2 cellular contexts compared by ENCODE assay signal in the genomic region with DNA sequence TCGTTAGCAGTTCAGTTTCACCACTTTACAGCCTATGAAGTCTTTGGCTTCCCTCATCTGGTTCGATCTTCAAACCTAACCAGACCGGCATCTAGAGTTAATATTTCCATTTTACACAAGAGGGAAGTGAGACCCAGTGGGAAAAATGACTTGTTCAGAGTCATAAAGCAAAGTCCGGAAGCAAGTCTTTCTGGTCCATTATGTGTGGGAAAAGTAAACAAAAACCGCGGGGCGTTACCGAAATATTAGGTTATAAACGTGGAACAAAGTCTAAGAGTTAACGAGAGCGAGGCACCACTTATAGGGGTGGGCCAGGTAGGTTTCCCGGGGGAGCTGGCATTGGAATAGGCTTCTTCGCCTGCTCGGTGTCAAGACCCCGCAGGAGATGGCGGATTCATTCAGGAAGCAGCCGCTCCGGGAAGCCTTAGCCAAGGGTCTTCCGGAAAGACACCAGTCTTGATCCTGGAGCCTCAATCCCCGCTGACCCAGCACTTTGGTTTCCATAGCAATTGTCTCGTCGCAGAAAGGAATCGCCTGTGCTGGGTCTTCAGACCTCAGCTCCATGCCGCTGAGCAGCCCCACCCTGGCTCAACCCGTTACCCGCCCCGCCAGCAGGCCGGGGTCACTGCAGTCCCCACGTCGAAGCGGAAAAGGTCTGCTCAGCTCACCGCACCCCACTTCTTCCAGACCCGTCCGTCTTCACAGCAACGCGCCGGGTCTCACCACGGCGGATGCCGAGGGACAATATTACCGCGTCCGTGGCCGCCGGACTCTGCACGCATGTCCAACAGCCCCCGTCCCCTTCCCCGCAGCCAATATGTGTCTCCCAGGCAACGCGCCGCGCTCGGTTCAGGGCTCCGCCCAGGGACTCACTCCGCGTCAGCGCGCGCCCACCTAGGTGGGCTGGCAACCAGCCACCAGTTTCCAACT.
TF ChIP-seq lines count a peak whose summit lies in the region.

A gene (plus strand): TSS at position 872 of the 930 bp plus-strand sequence. CDS start 82 bp downstream, outside the sequence.

TF ChIP-seq in WTC11, 78 proteins besides CTCF, POLR2A, EP300 and RAD21 (continued from another document):
- TF ChIP-seq, protein P1, sequence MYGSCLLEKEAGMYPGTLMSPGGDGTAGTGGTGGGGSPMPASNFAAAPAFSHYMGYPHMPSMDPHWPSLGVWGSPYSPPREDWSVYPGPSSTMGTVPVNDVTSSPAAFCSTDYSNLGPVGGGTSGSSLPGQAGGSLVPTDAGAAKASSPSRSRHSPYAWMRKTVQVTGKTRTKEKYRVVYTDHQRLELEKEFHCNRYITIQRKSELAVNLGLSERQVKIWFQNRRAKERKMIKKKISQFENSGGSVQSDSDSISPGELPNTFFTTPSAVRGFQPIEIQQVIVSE (CRISPR knock-in tag; IDR thresholded peaks at IDR 0.05; ENCODE audit: borderline replicate concordance), result no peak
- TF ChIP-seq CBFB (CRISPR knock-in tag; IDR thresholded peaks at IDR 0.05; ENCODE audit: low read depth) (no peak), ZNF138 (CRISPR knock-in tag; conservative IDR thresholded peaks at IDR 0.05) (no peak), JUN (CRISPR knock-in tag; IDR thresholded peaks at IDR 0.05) (no peak), SMAD3 (CRISPR knock-in tag; IDR thresholded peaks at IDR 0.05; ENCODE audit: borderline replicate concordance) (0 out of 2 replicates have a peak, but pooled peaks have one; percentile 66), NFATC4 (CRISPR knock-in tag; IDR thresholded peaks at IDR 0.05) (no peak), EMX1 (CRISPR knock-in tag; IDR thresholded peaks at IDR 0.05) (no peak), RELA (CRISPR knock-in tag; IDR thresholded peaks at IDR 0.05; ENCODE audit: borderline replicate concordance) (no peak)
- TF ChIP-seq, protein P2, sequence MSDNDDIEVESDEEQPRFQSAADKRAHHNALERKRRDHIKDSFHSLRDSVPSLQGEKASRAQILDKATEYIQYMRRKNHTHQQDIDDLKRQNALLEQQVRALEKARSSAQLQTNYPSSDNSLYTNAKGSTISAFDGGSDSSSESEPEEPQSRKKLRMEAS (CRISPR knock-in tag; IDR thresholded peaks at IDR 0.05), result 0 out of 2 replicates have a peak, but pooled peaks have one; percentile 4
- TF ChIP-seq, protein P3, sequence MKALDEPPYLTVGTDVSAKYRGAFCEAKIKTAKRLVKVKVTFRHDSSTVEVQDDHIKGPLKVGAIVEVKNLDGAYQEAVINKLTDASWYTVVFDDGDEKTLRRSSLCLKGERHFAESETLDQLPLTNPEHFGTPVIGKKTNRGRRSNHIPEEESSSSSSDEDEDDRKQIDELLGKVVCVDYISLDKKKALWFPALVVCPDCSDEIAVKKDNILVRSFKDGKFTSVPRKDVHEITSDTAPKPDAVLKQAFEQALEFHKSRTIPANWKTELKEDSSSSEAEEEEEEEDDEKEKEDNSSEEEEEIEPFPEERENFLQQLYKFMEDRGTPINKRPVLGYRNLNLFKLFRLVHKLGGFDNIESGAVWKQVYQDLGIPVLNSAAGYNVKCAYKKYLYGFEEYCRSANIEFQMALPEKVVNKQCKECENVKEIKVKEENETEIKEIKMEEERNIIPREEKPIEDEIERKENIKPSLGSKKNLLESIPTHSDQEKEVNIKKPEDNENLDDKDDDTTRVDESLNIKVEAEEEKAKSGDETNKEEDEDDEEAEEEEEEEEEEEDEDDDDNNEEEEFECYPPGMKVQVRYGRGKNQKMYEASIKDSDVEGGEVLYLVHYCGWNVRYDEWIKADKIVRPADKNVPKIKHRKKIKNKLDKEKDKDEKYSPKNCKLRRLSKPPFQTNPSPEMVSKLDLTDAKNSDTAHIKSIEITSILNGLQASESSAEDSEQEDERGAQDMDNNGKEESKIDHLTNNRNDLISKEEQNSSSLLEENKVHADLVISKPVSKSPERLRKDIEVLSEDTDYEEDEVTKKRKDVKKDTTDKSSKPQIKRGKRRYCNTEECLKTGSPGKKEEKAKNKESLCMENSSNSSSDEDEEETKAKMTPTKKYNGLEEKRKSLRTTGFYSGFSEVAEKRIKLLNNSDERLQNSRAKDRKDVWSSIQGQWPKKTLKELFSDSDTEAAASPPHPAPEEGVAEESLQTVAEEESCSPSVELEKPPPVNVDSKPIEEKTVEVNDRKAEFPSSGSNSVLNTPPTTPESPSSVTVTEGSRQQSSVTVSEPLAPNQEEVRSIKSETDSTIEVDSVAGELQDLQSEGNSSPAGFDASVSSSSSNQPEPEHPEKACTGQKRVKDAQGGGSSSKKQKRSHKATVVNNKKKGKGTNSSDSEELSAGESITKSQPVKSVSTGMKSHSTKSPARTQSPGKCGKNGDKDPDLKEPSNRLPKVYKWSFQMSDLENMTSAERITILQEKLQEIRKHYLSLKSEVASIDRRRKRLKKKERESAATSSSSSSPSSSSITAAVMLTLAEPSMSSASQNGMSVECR (CRISPR knock-in tag; IDR thresholded peaks at IDR 0.05; ENCODE audit: borderline replicate concordance), result no peak
- TF ChIP-seq, protein P4, sequence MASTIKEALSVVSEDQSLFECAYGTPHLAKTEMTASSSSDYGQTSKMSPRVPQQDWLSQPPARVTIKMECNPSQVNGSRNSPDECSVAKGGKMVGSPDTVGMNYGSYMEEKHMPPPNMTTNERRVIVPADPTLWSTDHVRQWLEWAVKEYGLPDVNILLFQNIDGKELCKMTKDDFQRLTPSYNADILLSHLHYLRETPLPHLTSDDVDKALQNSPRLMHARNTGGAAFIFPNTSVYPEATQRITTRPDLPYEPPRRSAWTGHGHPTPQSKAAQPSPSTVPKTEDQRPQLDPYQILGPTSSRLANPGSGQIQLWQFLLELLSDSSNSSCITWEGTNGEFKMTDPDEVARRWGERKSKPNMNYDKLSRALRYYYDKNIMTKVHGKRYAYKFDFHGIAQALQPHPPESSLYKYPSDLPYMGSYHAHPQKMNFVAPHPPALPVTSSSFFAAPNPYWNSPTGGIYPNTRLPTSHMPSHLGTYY (CRISPR knock-in tag; IDR thresholded peaks at IDR 0.05), result no peak
- TF ChIP-seq, protein P5, sequence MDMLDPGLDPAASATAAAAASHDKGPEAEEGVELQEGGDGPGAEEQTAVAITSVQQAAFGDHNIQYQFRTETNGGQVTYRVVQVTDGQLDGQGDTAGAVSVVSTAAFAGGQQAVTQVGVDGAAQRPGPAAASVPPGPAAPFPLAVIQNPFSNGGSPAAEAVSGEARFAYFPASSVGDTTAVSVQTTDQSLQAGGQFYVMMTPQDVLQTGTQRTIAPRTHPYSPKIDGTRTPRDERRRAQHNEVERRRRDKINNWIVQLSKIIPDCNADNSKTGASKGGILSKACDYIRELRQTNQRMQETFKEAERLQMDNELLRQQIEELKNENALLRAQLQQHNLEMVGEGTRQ (CRISPR knock-in tag; IDR thresholded peaks at IDR 0.05), result no peak
- TF ChIP-seq, protein P6, sequence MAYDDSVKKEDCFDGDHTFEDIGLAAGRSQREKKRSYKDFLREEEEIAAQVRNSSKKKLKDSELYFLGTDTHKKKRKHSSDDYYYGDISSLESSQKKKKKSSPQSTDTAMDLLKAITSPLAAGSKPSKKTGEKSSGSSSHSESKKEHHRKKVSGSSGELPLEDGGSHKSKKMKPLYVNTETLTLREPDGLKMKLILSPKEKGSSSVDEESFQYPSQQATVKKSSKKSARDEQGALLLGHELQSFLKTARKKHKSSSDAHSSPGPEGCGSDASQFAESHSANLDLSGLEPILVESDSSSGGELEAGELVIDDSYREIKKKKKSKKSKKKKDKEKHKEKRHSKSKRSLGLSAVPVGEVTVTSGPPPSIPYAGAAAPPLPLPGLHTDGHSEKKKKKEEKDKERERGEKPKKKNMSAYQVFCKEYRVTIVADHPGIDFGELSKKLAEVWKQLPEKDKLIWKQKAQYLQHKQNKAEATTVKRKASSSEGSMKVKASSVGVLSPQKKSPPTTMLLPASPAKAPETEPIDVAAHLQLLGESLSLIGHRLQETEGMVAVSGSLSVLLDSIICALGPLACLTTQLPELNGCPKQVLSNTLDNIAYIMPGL (CRISPR knock-in tag; IDR thresholded peaks at IDR 0.05), result 0 out of 2 replicates have a peak, but pooled peaks have one; percentile 13

TF ChIP-seq in H1, 55 proteins besides CTCF, POLR2A, EP300 and RAD21 (continued from another document):
- TF ChIP-seq RNF2 (IDR thresholded peaks at IDR 0.05; ENCODE audit: borderline replicate concordance, low read depth, low read length, missing control alignments, poor library complexity, severe bottlenecking) (no peak), TAF7 (optimal IDR thresholded peaks at IDR 0.05; ENCODE audit: borderline replicate concordance, low read depth, low read length) (no peak), POLR2AphosphoS5 (IDR thresholded peaks at IDR 0.05; ENCODE audit: low read depth, low read length) (no peak), TCF12 (IDR thresholded peaks at IDR 0.05; ENCODE audit: low read depth, low read length) (no peak), BRCA1 (IDR thresholded peaks at IDR 0.05; ENCODE audit: low read depth, low read length) (no peak)
